ENCODE assay signal across 1 cellular context in genomic region chr5:10503997-10504761, GRCh38.
TF ChIP-seq lines count a peak whose summit lies in the region.

No MANE protein-coding gene starts in this region.

TF ChIP-seq in H1, 55 proteins besides CTCF, POLR2A, EP300 and RAD21:
- TF ChIP-seq BACH1 (IDR thresholded peaks at IDR 0.05; ENCODE audit: low read length) (peak; percentile 86), TBP (IDR thresholded peaks at IDR 0.05; ENCODE audit: low read depth, low read length) (no peak), SIRT6 (IDR thresholded peaks at IDR 0.05; ENCODE audit: low read length) (no peak), MAFK (IDR thresholded peaks at IDR 0.05; ENCODE audit: low read depth, low read length) (peak; percentile 45; the same call in 1 of the 2 replicates), POU5F1 (IDR thresholded peaks at IDR 0.05; ENCODE audit: low read depth, low read length) (no peak), POLR2AphosphoS5 (IDR thresholded peaks at IDR 0.05; ENCODE audit: low read depth, low read length) (no peak)
